Comparison of ENCODE assay signal across 8 cellular contexts in the genomic region with DNA sequence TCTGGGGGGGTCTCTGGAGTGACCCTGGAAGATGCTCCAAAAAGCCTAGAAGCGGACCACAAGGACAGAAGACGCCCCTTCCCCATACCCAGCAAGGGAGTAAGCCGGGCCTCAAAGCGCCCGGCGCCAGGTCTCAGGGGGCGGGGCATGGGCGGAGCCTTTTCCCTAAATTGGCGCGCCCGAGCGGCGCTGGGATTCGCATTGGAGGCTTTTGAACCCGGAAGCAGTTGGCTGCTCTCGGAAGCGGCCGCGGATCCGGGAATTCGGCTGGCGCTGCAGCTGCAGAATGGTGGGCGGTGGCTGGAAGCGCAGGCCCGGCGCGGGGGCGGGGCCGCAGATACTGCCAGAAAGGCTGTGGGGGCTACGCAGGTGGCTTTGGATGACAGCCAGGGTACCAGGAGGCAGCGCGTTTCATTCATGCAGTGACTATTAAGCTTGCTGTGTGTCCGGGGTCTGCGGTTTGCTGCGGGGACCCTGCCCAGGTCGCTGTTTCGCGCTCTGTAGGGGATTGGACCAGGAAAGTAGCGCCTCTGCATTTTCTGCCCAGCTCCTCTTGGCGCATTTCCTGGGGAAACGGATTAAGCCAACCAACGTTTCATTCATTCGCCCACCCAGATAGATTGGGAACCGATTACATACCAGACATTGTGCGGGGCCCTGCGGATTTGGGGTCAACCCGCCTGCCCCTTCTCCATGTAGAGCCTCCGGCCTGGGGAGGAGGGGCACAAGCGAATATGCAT.
A peak's percentile ranks its signal among the peaks of the same experiment; 100 is the strongest.
DNase-seq lines count a peak whose midpoint lies in the region; ATAC-seq and TF ChIP-seq lines count a peak whose summit lies in the region.

No MANE protein-coding gene starts in this region.

- peak; percentile 5 for DNase-seq in HPDE6-E6E7 (ENCODE audit: extremely low spot score)
- peak; percentile 93 for DNase-seq in SK-N-SH
- DNase-seq in amniotic stem cell (lab: John Stamatoyannopoulos, UW): peak; percentile 32
- DNase-seq in heart right ventricle: peak; percentile 88 to 89
- DNase-seq in osteocyte (ENCODE audit: extremely low spot score, unreplicated experiment): peak; percentile 89
- DNase-seq in tibial artery: peak; percentile 58 to 89
- DNase-seq in PC-3: no peak

- peaks cover 8% of the 10 kb centered on the region for H3K9me3 ChIP-seq in BLaER1
- no peaks in the 10 kb centered on the region for H3K9me3 ChIP-seq in SK-N-SH
- H3K9me3 ChIP-seq in heart right ventricle: no peaks in the 10 kb centered on the region
- no peaks in the 10 kb centered on the region for H3K9me3 ChIP-seq in tibial artery
- H3K9me3 ChIP-seq in PC-3 (ENCODE audit: low read length): no peaks in the 10 kb centered on the region

- H3K4me3 Mint-ChIP-seq in osteocyte (ENCODE audit: unreplicated experiment): peak overlapping the region; percentile 69

- H3K79me2 ChIP-seq in SK-N-SH (ENCODE audit: insufficient read depth) (peaks cover 11% of the 10 kb centered on the region; the same call in 1 of the 2 replicates), PC-3 (ENCODE audit: low read length) (no peaks in the 10 kb centered on the region)

- no TSS peak for BruUV-seq in PC-3 (replicated peaks; lab: Mats Ljungman, UMichigan)

- no peak overlapping the region for H3K27ac Mint-ChIP-seq in osteocyte (ENCODE audit: unreplicated experiment)

- H3K27me3 ChIP-seq in BLaER1 (no peaks in the 10 kb centered on the region), SK-N-SH (ENCODE audit: insufficient read depth) (no peaks in the 10 kb centered on the region), heart right ventricle (no peaks in the 10 kb centered on the region), tibial artery (no peaks in the 10 kb centered on the region), PC-3 (ENCODE audit: low read length) (no peaks in the 10 kb centered on the region)

- H3K27me3 Mint-ChIP-seq in osteocyte (ENCODE audit: unreplicated experiment): peaks cover 15% of the 10 kb centered on the region

- ATAC-seq in heart right ventricle (peak; percentile 95 to 99 (median 98)), PC-3 (no peak)

- H3K4me1 ChIP-seq in BLaER1 (peaks cover 20% of the 10 kb centered on the region), SK-N-SH (ENCODE audit: control insufficient read depth in 1 of 2, insufficient read depth in 2 of 2, low read depth in 1 of 2, low read length in 1 of 2) (peaks cover 0 to 10% of the 10 kb centered on the region in 2 experiments; a peak in 3 of 4 replicates), heart right ventricle (peaks cover 0 to 26% (median 6%) of the 10 kb centered on the region in 9 donors), tibial artery (peaks cover 0 to 17% (median 5%) of the 10 kb centered on the region in 4 donors), PC-3 (ENCODE audit: insufficient read depth, low read length) (no peaks in the 10 kb centered on the region)

- CTCF ChIA-PET in SK-N-SH (lab: Yijun Ruan, JAX): interaction anchor here (1.0 to 1.3 kb wide), 2 partner anchors 101 to 112 kb away, joined by 3 read pairs; no protein-coding TSS in a partner anchor
- CTCF ChIA-PET in PC-3 (lab: Charles Lee): no interaction called here

- no peak for TF ChIP-seq RAD21 in SK-N-SH (IDR thresholded peaks at IDR 0.05; ENCODE audit: low read length)

- H3K4me2 ChIP-seq in BLaER1 (peak overlapping the region; percentile 43), SK-N-SH (peak overlapping the region; percentile 68), PC-3 (ENCODE audit: low read length) (no peak overlapping the region)

- no peaks in the 10 kb centered on the region for H3K36me3 Mint-ChIP-seq in osteocyte (ENCODE audit: unreplicated experiment)

- H3K36me3 ChIP-seq in BLaER1: no peaks in the 10 kb centered on the region
- H3K36me3 ChIP-seq in SK-N-SH (replicated peaks in 1 of 2; ENCODE audit: control insufficient read depth in 1 of 2, insufficient read depth in 2 of 2, low read length in 1 of 2): no peaks in the 10 kb centered on the region
- H3K36me3 ChIP-seq in heart right ventricle: no peaks in the 10 kb centered on the region
- no peaks in the 10 kb centered on the region for H3K36me3 ChIP-seq in tibial artery
- H3K36me3 ChIP-seq in PC-3 (ENCODE audit: low read depth, low read length): no peaks in the 10 kb centered on the region

- no peak for TF ChIP-seq CTCF in SK-N-SH (IDR thresholded peaks at IDR 0.05)
- TF ChIP-seq CTCF in heart right ventricle (IDR thresholded peaks at IDR 0.05): no peak
- no peak for TF ChIP-seq CTCF in osteocyte (IDR thresholded peaks at IDR 0.05)
- no peak for TF ChIP-seq CTCF in tibial artery (IDR thresholded peaks at IDR 0.05)
- no peak for TF ChIP-seq CTCF in PC-3 (conservative IDR thresholded peaks at IDR 0.05; ENCODE audit: low read depth, low read length)

- no peaks in the 10 kb centered on the region for H4K20me1 ChIP-seq in BLaER1
- H4K20me1 ChIP-seq in SK-N-SH (ENCODE audit: insufficient read depth): no peaks in the 10 kb centered on the region
- no peaks in the 10 kb centered on the region for H4K20me1 ChIP-seq in PC-3 (ENCODE audit: low read length)

- TF ChIP-seq EP300 in SK-N-SH (IDR thresholded peaks at IDR 0.05; ENCODE audit: borderline replicate concordance in 1 of 2, low read depth in 1 of 2, low read length in 1 of 2): no peak

- H3K9me3 Mint-ChIP-seq in osteocyte (ENCODE audit: unreplicated experiment): peaks cover 3% of the 10 kb centered on the region

- intact Hi-C loops in heart right ventricle (cut with DNase I) (no loop called here), tibial artery (cut with DNase I; ENCODE audit: low total_unique reads) (no loop called here), PC-3 (cut with micrococcal nuclease) (no loop called here)

- POLR2A ChIA-PET in SK-N-SH (lab: Yijun Ruan, JAX) (interaction anchor here (0.5 kb wide), 1 partner anchor 174 kb away, joined by 5 read pairs; no protein-coding TSS in a partner anchor), PC-3 (lab: Charles Lee; ENCODE audit: unreplicated experiment) (no interaction called here)

- 0% methylated on average over 10 of the region's 49 CpGs for WGBS in SK-N-SH (ENCODE audit: low lambda C conversion rate)
- WGBS in heart right ventricle, 2 donors: 3 to 6% methylated on average over 49 of the region's 49 CpGs

- H2AFZ ChIP-seq in SK-N-SH (ENCODE audit: low read depth): peak overlapping the region; percentile 92
- no peak overlapping the region for H2AFZ ChIP-seq in PC-3 (ENCODE audit: low read length)

- no peak overlapping the region for H3K27ac ChIP-seq in BLaER1
- peak overlapping the region; percentile 81 to 93 for H3K27ac ChIP-seq in SK-N-SH (ENCODE audit: low read depth in 2 of 2, low read length in 1 of 2)
- H3K27ac ChIP-seq in heart right ventricle: peak overlapping the region in 8 of 10 donors; percentile 42 to 75 (median 66)
- H3K27ac ChIP-seq in tibial artery: peak overlapping the region; percentile 40 to 48
- H3K27ac ChIP-seq in PC-3 (ENCODE audit: low read length): no peak overlapping the region

- H3K9ac ChIP-seq in BLaER1: no peak overlapping the region
- H3K9ac ChIP-seq in SK-N-SH: peak overlapping the region; percentile 72
- no peak overlapping the region for H3K9ac ChIP-seq in PC-3 (ENCODE audit: low read length)

- peaks cover 8% of the 10 kb centered on the region for H3K4me1 Mint-ChIP-seq in osteocyte (ENCODE audit: unreplicated experiment)

- no peaks in the 10 kb centered on the region for H3K9me2 ChIP-seq in SK-N-SH
- H3K9me2 ChIP-seq in PC-3 (replicated peaks; ENCODE audit: low read length): no peaks in the 10 kb centered on the region

- peaks cover 4% of the 10 kb centered on the region for H3F3A ChIP-seq in SK-N-SH (replicated peaks; ENCODE audit: insufficient read depth)
- H3F3A ChIP-seq in PC-3 (ENCODE audit: low read length, unreplicated experiment): no peaks in the 10 kb centered on the region

- no peak overlapping the region for H3K4me3 ChIP-seq in BLaER1
- peak overlapping the region; percentile 75 to 76 for H3K4me3 ChIP-seq in SK-N-SH (ENCODE audit: low read depth in 2 of 2, low read length in 1 of 2)
- H3K4me3 ChIP-seq in heart right ventricle: peak overlapping the region; percentile 33 to 72 (median 60)
- H3K4me3 ChIP-seq in tibial artery: peak overlapping the region; percentile 62 to 77
- no peak overlapping the region for H3K4me3 ChIP-seq in PC-3 (ENCODE audit: low read length)

TF ChIP-seq in SK-N-SH, 30 proteins besides CTCF, POLR2A, EP300 and RAD21 (continues in another document):
- no peak for TF ChIP-seq SMC3 (IDR thresholded peaks at IDR 0.05; ENCODE audit: low read depth, low read length)
- peak; percentile 96 for TF ChIP-seq RFX5 (IDR thresholded peaks at IDR 0.05; ENCODE audit: low read length)
- peak; percentile 90 for TF ChIP-seq CHD2 (IDR thresholded peaks at IDR 0.05; ENCODE audit: low read length, partially characterized antibody)
- TF ChIP-seq GATA2 (CRISPR knock-in tag; IDR thresholded peaks at IDR 0.05): no peak; the same call in 1 of the 2 replicates
- TF ChIP-seq TAF1 (IDR thresholded peaks at IDR 0.05; ENCODE audit: borderline replicate concordance, low read depth, low read length): peak; percentile 82
- TF ChIP-seq FOXJ3 (CRISPR knock-in tag; IDR thresholded peaks at IDR 0.05): no peak
- TF ChIP-seq, protein P1, sequence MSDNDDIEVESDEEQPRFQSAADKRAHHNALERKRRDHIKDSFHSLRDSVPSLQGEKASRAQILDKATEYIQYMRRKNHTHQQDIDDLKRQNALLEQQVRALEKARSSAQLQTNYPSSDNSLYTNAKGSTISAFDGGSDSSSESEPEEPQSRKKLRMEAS (IDR thresholded peaks at IDR 0.05; ENCODE audit: low read depth): peak; percentile 76; the same call in 1 of the 2 replicates
- peak; percentile 36; the same call in 1 of the 2 replicates for TF ChIP-seq TCF12 (IDR thresholded peaks at IDR 0.05)

Comparison
In these comparisons a context has a peak if more than half of its experiments do, and no peak if none do; other contexts are left out.
1. H3K27ac ChIP-seq: peak in SK-N-SH (2 of 2), heart right ventricle (8 of 10) and tibial artery (2 of 2); none in BLaER1 (single experiment) and PC-3 (single experiment).
2. H3K4me3 ChIP-seq: peak in SK-N-SH (2 of 2), heart right ventricle (10 of 10) and tibial artery (2 of 2); none in BLaER1 (single experiment) and PC-3 (single experiment).